In the genomic region with DNA sequence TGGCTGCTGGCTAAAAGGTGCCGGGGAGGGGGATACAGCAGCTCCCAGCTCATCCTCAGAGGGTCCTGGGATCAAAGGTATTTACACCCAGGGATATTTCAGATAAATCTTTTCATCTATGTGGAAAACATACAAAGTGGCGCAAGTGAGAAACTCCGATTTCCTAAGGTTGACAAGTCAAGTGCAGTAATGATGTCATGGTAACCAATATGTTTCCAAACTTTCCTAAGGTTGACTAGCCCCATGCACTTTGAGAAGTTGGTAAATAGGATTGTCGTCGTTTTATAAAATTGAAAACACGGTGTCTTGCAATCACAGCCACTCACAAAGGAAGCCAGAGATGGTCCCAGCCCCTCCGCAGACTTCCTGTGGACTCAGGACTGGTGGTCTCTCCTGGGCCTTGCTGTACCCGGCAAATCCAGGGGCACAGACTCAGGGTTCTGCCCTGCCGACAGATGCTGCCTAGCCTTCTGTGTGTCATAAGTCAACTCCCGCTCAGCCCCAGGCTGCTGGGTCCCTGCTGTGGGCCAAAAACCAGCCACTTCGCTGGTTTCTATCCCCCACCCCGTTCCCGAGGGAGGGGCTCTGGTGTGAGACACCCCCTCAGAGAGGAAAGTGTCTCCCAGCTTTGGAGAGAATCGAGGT, we compare ENCODE assay signal across 20 cellular contexts.
A peak's percentile ranks its signal among the peaks of the same experiment; 100 is the strongest.
DNase-seq lines count a peak whose midpoint lies in the region; TF ChIP-seq lines count a peak whose summit lies in the region.
"Had no signal": no experiment of that assay in that cellular context is flagged by ENCODE, and none has a peak within 500 bp of the region (broad histone marks: within the 10 kb centered on the region; RNA-seq: fewer than 3 reads in every experiment).

No MANE protein-coding gene starts in this region.

- intact Hi-C loops in CD14-positive monocyte (cut with micrococcal nuclease), result no loop called here
- intact Hi-C loops in activated T-helper 2 cell treated with anti-CD3 and anti-CD28 coated beads, Interferon-gamma antibody, Interleukin-2, Interleukin-4, amounts not matched to agents 10 μg/mL and 5 μg/mL and 100 μg/mL, durations not matched to agents 14 hours and 24 hours and 36 hours (cut with micrococcal nuclease), result no loop called here

- no peaks in the 10 kb centered on the region for H3K9me3 Mint-ChIP-seq in CD14-positive monocyte
- H3K9me3 Mint-ChIP-seq in activated T-helper 2 cell treated with anti-CD3 and anti-CD28 coated beads, Interferon-gamma antibody, Interleukin-2, Interleukin-4, amounts not matched to agents 10 μg/mL and 5 μg/mL and 100 μg/mL, durations not matched to agents 14 hours and 24 hours and 36 hours, result no peaks in the 10 kb centered on the region
- no peaks in the 10 kb centered on the region for H3K9me3 Mint-ChIP-seq in progenitor cell of endocrine pancreas (ENCODE audit: low read depth)
- H3K9me3 Mint-ChIP-seq: activated CD8-positive, alpha-beta T cell treated with anti-CD3 and anti-CD28 coated beads for 36 hours; activated naive CD8-positive, alpha-beta T cell treated with anti-CD3 and anti-CD28 coated beads, Interleukin-2, amount 10 ng/mL, durations not matched to agents 7 days and 5 days had no signal

- H3K4me1 Mint-ChIP-seq in CD14-positive monocyte (peaks cover 12% of the 10 kb centered on the region), progenitor cell of endocrine pancreas (ENCODE audit: low read depth) (peaks cover 17% of the 10 kb centered on the region)
- H3K4me1 Mint-ChIP-seq in activated T-helper 2 cell treated with anti-CD3 and anti-CD28 coated beads, Interferon-gamma antibody, Interleukin-2, Interleukin-4, amounts not matched to agents 10 μg/mL and 5 μg/mL and 100 μg/mL, durations not matched to agents 14 hours and 24 hours and 36 hours (ENCODE audit: low read depth), result peaks cover 17% of the 10 kb centered on the region

- H3K27me3 Mint-ChIP-seq in CD14-positive monocyte (ENCODE audit: low read depth in 3 of 3), result no peaks in the 10 kb centered on the region
- H3K27me3 Mint-ChIP-seq in activated T-helper 2 cell treated with anti-CD3 and anti-CD28 coated beads, Interferon-gamma antibody, Interleukin-2, Interleukin-4, amounts not matched to agents 10 μg/mL and 5 μg/mL and 100 μg/mL, durations not matched to agents 14 hours and 24 hours and 36 hours (ENCODE audit: low read depth), result no peaks in the 10 kb centered on the region
- H3K27me3 Mint-ChIP-seq in progenitor cell of endocrine pancreas, result peaks cover 5% of the 10 kb centered on the region
- H3K27me3 Mint-ChIP-seq: activated CD8-positive, alpha-beta T cell treated with anti-CD3 and anti-CD28 coated beads for 36 hours had no signal

- peaks cover 38 to 56% of the 10 kb centered on the region in 2 donors for H3K36me3 Mint-ChIP-seq in CD14-positive monocyte
- no peaks in the 10 kb centered on the region for H3K36me3 Mint-ChIP-seq in activated T-helper 2 cell treated with anti-CD3 and anti-CD28 coated beads, Interferon-gamma antibody, Interleukin-2, Interleukin-4, amounts not matched to agents 10 μg/mL and 5 μg/mL and 100 μg/mL, durations not matched to agents 14 hours and 24 hours and 36 hours (ENCODE audit: low read depth)
- H3K36me3 Mint-ChIP-seq in progenitor cell of endocrine pancreas (ENCODE audit: insufficient read depth), result no peaks in the 10 kb centered on the region
- H3K36me3 Mint-ChIP-seq: activated naive CD8-positive, alpha-beta T cell treated with anti-CD3 and anti-CD28 coated beads, Interleukin-2, amount 10 ng/mL, durations not matched to agents 7 days and 5 days; stimulated activated naive B cell treated with anti-CD40 and anti-IgM and Interleukin-4, amounts not matched to agents 10 μg/mL and 1 μg/mL and 100 μg/mL, for 72 hours had no signal

- peak overlapping the region in 6 of 7 donors; percentile 2 to 82 (median 45) for H3K27ac Mint-ChIP-seq in CD14-positive monocyte
- peak overlapping the region; percentile 21 for H3K27ac Mint-ChIP-seq in activated T-helper 2 cell treated with anti-CD3 and anti-CD28 coated beads, Interferon-gamma antibody, Interleukin-2, Interleukin-4, amounts not matched to agents 10 μg/mL and 5 μg/mL and 100 μg/mL, durations not matched to agents 14 hours and 24 hours and 36 hours
- peak overlapping the region; percentile 77 for H3K27ac Mint-ChIP-seq in progenitor cell of endocrine pancreas
- H3K27ac Mint-ChIP-seq: activated CD8-positive, alpha-beta T cell treated with anti-CD3 and anti-CD28 coated beads for 36 hours; activated naive CD8-positive, alpha-beta T cell treated with anti-CD3 and anti-CD28 coated beads, Interleukin-2, amount 10 ng/mL, durations not matched to agents 7 days and 5 days; stimulated activated naive B cell treated with anti-CD40 and anti-IgM and Interleukin-4, amounts not matched to agents 10 μg/mL and 1 μg/mL and 100 μg/mL, for 72 hours had no signal

- H3K4me3 Mint-ChIP-seq in CD14-positive monocyte (no peak overlapping the region), progenitor cell of endocrine pancreas (ENCODE audit: low read depth) (no peak overlapping the region)
- no peak overlapping the region for H3K4me3 Mint-ChIP-seq in activated T-helper 2 cell treated with anti-CD3 and anti-CD28 coated beads, Interferon-gamma antibody, Interleukin-2, Interleukin-4, amounts not matched to agents 10 μg/mL and 5 μg/mL and 100 μg/mL, durations not matched to agents 14 hours and 24 hours and 36 hours (ENCODE audit: low read depth)
- H3K4me3 Mint-ChIP-seq: activated CD8-positive, alpha-beta T cell treated with anti-CD3 and anti-CD28 coated beads for 36 hours; activated naive CD8-positive, alpha-beta T cell treated with anti-CD3 and anti-CD28 coated beads, Interleukin-2, amount 10 ng/mL, durations not matched to agents 7 days and 5 days; stimulated activated naive B cell treated with anti-CD40 and anti-IgM and Interleukin-4, amounts not matched to agents 10 μg/mL and 1 μg/mL and 100 μg/mL, for 72 hours had no signal

- DNase-seq in CD14-positive monocyte (ENCODE audit: low spot score) (no peak), kidney tubule cell (ENCODE audit: low spot score) (peak; percentile 22), progenitor cell of endocrine pancreas (ENCODE audit: low spot score, unreplicated experiment) (no peak), NCI-H2227 (lab: John Stamatoyannopoulos, UW; ENCODE audit: unreplicated experiment) (no peak), GM10248 (ENCODE audit: extremely low spot score) (no peak), NCI-H524 (lab: John Stamatoyannopoulos, UW) (no peak), putamen (ENCODE audit: low spot score) (no peak)
- DNase-seq in activated T-helper 2 cell treated with anti-CD3 and anti-CD28 coated beads, Interferon-gamma antibody, Interleukin-2, Interleukin-4, amounts not matched to agents 10 μg/mL and 5 μg/mL and 100 μg/mL, durations not matched to agents 14 hours and 24 hours and 36 hours (ENCODE audit: low spot score), result no peak
- DNase-seq: activated effector memory CD4-positive, alpha-beta T cell treated with anti-CD3 and anti-CD28 coated beads, Interleukin-2, amount 50 U/mL, for 16 hours; activated naive CD8-positive, alpha-beta T cell treated with anti-CD3 and anti-CD28 coated beads, Interleukin-2, amount 10 ng/mL, durations not matched to agents 7 days and 5 days; BE2C; GF-D8; kidney; lower lobe of right lung; NCI-H1436 treated with DMSO at 0.1 percent for 48 hours; NCI-H2107; stimulated activated CD4-positive, alpha-beta T cell treated with anti-CD3 and anti-CD28 coated beads, Interleukin-15, amount 100 ng/mL, for 24 hours; stimulated activated naive B cell treated with anti-CD40 and anti-IgM and Interleukin-4, amounts not matched to agents 10 μg/mL and 1 μg/mL and 100 μg/mL, for 72 hours; testis had no signal

- POLR2A ChIA-PET in GM10248 (lab: Yijun Ruan, JAX), result no interaction called here

- CTCF ChIA-PET in GM10248 (lab: Yijun Ruan, JAX), result no interaction called here

- TF ChIP-seq CTCF in CD14-positive monocyte (IDR thresholded peaks at IDR 0.05) (no peak), progenitor cell of endocrine pancreas (IDR thresholded peaks at IDR 0.05; ENCODE audit: unreplicated experiment) (no peak), GM10248 (IDR thresholded peaks at IDR 0.05; ENCODE audit: control extremely low read depth, extremely low read depth, low read depth, missing control alignments) (no peak)

Comparison
In these comparisons a context has a peak if more than half of its experiments do, and no peak if none do; other contexts are left out.
1. H3K27ac Mint-ChIP-seq: peak in every context shown above with its lines; median percentile 77 in progenitor cell of endocrine pancreas; 45 in CD14-positive monocyte; 21 in activated T-helper 2 cell treated with anti-CD3 and anti-CD28 coated beads, Interferon-gamma antibody, Interleukin-2, Interleukin-4, amounts not matched to agents 10 μg/mL and 5 μg/mL and 100 μg/mL, durations not matched to agents 14 hours and 24 hours and 36 hours.